In the genomic region with DNA sequence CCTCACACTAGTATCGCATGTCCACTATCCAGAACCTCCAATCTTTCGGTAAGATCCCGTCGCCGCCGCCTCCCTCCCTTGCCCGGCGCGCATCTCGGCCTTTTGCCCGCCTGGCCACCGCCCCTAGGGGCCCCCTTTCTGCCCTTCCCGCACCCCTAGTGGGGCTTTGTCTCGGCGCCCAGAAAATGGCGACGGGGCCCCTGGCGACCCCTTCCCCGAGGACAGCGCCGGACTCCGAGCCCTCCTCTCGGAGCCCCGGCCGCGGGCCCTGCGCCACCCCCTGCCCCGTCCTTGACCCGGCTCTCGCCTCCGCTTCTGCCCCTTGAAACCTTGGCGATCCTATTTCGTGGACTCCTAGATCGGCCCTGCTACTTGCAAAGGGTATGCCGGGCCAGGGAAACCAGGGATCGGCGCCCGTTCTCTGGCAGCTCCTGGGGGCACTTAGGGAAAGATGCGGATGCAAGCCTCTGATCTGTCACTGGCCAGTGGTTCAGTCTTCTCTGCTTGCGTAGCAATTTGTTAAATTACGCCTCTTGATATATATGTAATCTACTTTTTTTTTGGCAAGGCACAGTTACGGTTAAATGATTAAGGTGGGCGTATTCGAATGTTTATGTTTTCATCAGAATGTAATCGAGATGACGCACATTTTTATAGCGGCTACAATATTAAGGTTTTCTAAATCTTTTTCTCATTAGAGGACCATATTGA, we compare ENCODE assay signal across 8 cellular contexts. TPM values are rescaled to one million over a fixed set of nuclear protein-coding genes. Genes with fewer than 3 reads are reported as not detected.
DNase-seq lines count a peak whose midpoint lies in the region; ATAC-seq and TF ChIP-seq lines count a peak whose summit lies in the region.

No MANE protein-coding gene starts in this region.

- H3K9ac ChIP-seq in PC-3 (ENCODE audit: low read length) = peak overlapping the region; percentile 90

- H3K79me2 ChIP-seq in ACC112 (ENCODE audit: control insufficient read depth, insufficient read depth, low read length, unreplicated experiment) (peaks cover 24% of the 10 kb centered on the region), PC-3 (ENCODE audit: low read length) (peaks cover 20% of the 10 kb centered on the region)

- H2AFZ ChIP-seq in ACC112 (ENCODE audit: low read length, unreplicated experiment) (peak overlapping the region; percentile 62), PC-3 (ENCODE audit: low read length) (peak overlapping the region; percentile 96)

- H3K36me3 ChIP-seq in ACC112 (ENCODE audit: insufficient read depth, low read length) (peaks cover 16% of the 10 kb centered on the region; the same call in 1 of the 2 replicates), PC-3 (ENCODE audit: low read depth, low read length) (peaks cover 17% of the 10 kb centered on the region)

- DNase-seq in PC-3 (peak; percentile 32), astrocyte of the spinal cord (ENCODE audit: low read depth, low spot score) (peak; percentile 50), hypothalamus (lab: John Stamatoyannopoulos, UW) (peak in 34 of 51 donors; percentile 27 to 78 (median 54)), retina (peak; percentile 92), NCI-H446 treated with DMSO at 0.1 percent for 48 hours (lab: John Stamatoyannopoulos, UW) (no peak)

- H3K4me1 ChIP-seq in ACC112 (ENCODE audit: control insufficient read depth, insufficient read depth, low read length, unreplicated experiment) (peaks cover 20% of the 10 kb centered on the region), PC-3 (ENCODE audit: insufficient read depth, low read length) (peaks cover 14% of the 10 kb centered on the region; the same call in 1 of the 2 replicates)

- H3K4me3 ChIP-seq in ACC112 (ENCODE audit: low read depth, low read length) (peak overlapping the region; percentile 86), PC-3 (ENCODE audit: low read length) (peak overlapping the region; percentile 93), astrocyte of the spinal cord (ENCODE audit: low read depth, low read length) (peak overlapping the region; percentile 95)

- H3K27me3 ChIP-seq in ACC112 (ENCODE audit: insufficient read depth, low read length) = no peaks in the 10 kb centered on the region
- no peaks in the 10 kb centered on the region for H3K27me3 ChIP-seq in PC-3 (ENCODE audit: low read length)

- no peaks in the 10 kb centered on the region for H3F3A ChIP-seq in PC-3 (ENCODE audit: low read length, unreplicated experiment)

- no peak for TF ChIP-seq CTCF in PC-3 (conservative IDR thresholded peaks at IDR 0.05; ENCODE audit: low read depth, low read length)
- no peak for TF ChIP-seq CTCF in astrocyte of the spinal cord (IDR thresholded peaks at IDR 0.05; ENCODE audit: low read depth, low read length)

- in situ Hi-C loops in astrocyte of the spinal cord (cut with HindIII; ENCODE audit: low sequenced_read_pairs) = no loop called here

- BruUV-seq in PC-3 (replicated peaks; lab: Mats Ljungman, UMichigan) = TSS peak; percentile 54

- POLR2A ChIA-PET in PC-3 (lab: Charles Lee; ENCODE audit: unreplicated experiment) = interaction anchor here (0.7 kb wide), 1 partner anchor 105 kb away, joined by 6 read pairs; no protein-coding TSS in a partner anchor

- H3K27ac ChIP-seq in ACC112 (ENCODE audit: low read depth, low read length) = peak overlapping the region; percentile 71
- peak overlapping the region; percentile 25; the same call in 1 of the 2 replicates for H3K27ac ChIP-seq in PC-3 (ENCODE audit: low read length)

- H3K9me2 ChIP-seq in PC-3 (replicated peaks; ENCODE audit: low read length) = no peaks in the 10 kb centered on the region

- ATAC-seq in GM18502 (IDR thresholded peaks at IDR 0.05; ENCODE audit: poor library complexity, unreplicated experiment) (peak; percentile 34), HG02943 (IDR thresholded peaks at IDR 0.05; ENCODE audit: low read depth, unreplicated experiment) (peak; percentile 36), PC-3 (peak; percentile 40)

- H4K20me1 ChIP-seq in PC-3 (ENCODE audit: low read length) = no peaks in the 10 kb centered on the region

- H3K9me3 ChIP-seq in PC-3 (ENCODE audit: low read length) = no peaks in the 10 kb centered on the region

- peak overlapping the region; percentile 86 for H3K4me2 ChIP-seq in PC-3 (ENCODE audit: low read length)

- CTCF ChIA-PET in PC-3 (lab: Charles Lee) = no interaction called here

- intact Hi-C loops in PC-3 (cut with micrococcal nuclease) = loop anchor here (1.0 to 10.0 kb wide), 3 partner anchors 143 to 895 kb away; a partner anchor contains a TSS

RNA-seq across cellular contexts. Expression of a gene that starts 0.6 kb away (rescaled TPM):
- total RNA-seq in PC-3 (2014; rRNA removed) = 9.0 and 10.0 TPM in 2 replicates
